20 cellular contexts compared by ENCODE assay signal in genomic region chr15:56844892-56845291, GRCh38.
A peak's percentile ranks its signal among the peaks of the same experiment; 100 is the strongest.
DNase-seq lines count a peak whose midpoint lies in the region; TF ChIP-seq lines count a peak whose summit lies in the region.
"Had no signal": no experiment of that assay in that cellular context is flagged by ENCODE, and none has a peak within 500 bp of the region (broad histone marks: within the 10 kb centered on the region; RNA-seq: fewer than 3 reads in every experiment).

No MANE protein-coding gene starts in this region.

- H3K79me2 ChIP-seq in DOHH2 (ENCODE audit: control insufficient read depth, low read length) (no peaks in the 10 kb centered on the region), trophoblast cell (ENCODE audit: control insufficient read depth, insufficient read depth, low read length, poor library complexity) (no peaks in the 10 kb centered on the region)

- no peaks in the 10 kb centered on the region for H3K27me3 ChIP-seq in DOHH2 (ENCODE audit: control insufficient read depth, low read length)
- no peaks in the 10 kb centered on the region for H3K27me3 ChIP-seq in colonic mucosa
- no peaks in the 10 kb centered on the region for H3K27me3 ChIP-seq in trophoblast cell (ENCODE audit: insufficient read depth, low read length)
- H3K27me3 ChIP-seq in left ventricle myocardium inferior (ENCODE audit: low read depth), result no peaks in the 10 kb centered on the region
- H3K27me3 ChIP-seq: BLaER1 had no signal

- peaks cover 4% of the 10 kb centered on the region for H3K36me3 Mint-ChIP-seq in progenitor cell of endocrine pancreas (ENCODE audit: insufficient read depth)

- H2BK5ac ChIP-seq in trophoblast cell (ENCODE audit: low read depth, low read length, poor library complexity), result no peak overlapping the region

- no peak overlapping the region for H3K14ac ChIP-seq in trophoblast cell (ENCODE audit: low read length)

- no peaks in the 10 kb centered on the region for H4K20me1 ChIP-seq in DOHH2 (ENCODE audit: control insufficient read depth, insufficient read depth, low read depth, low read length)
- H4K20me1 ChIP-seq: BLaER1 had no signal

- no peak overlapping the region for H3K4ac ChIP-seq in trophoblast cell (ENCODE audit: low read depth, low read length)

- peaks cover 29% of the 10 kb centered on the region for H3K4me1 ChIP-seq in DOHH2 (ENCODE audit: control insufficient read depth, low read length)
- H3K4me1 ChIP-seq in colonic mucosa, result no peaks in the 10 kb centered on the region
- H3K4me1 ChIP-seq in trophoblast cell (ENCODE audit: control insufficient read depth in 1 of 2, insufficient read depth in 2 of 2, low read length in 2 of 2), result no peaks in the 10 kb centered on the region
- H3K4me1 ChIP-seq in left ventricle myocardium inferior, result no peaks in the 10 kb centered on the region
- H3K4me1 ChIP-seq: BLaER1 had no signal

- peak overlapping the region; percentile 0 for H3K27ac Mint-ChIP-seq in progenitor cell of endocrine pancreas
- H3K27ac Mint-ChIP-seq: CD4-positive, alpha-beta memory T cell had no signal

- no peak overlapping the region for H3K18ac ChIP-seq in trophoblast cell (ENCODE audit: low read length)

- no peak overlapping the region for H2AFZ ChIP-seq in trophoblast cell (ENCODE audit: insufficient read depth, low read length, poor library complexity)

- no peak for TF ChIP-seq CTCF in DOHH2 (IDR thresholded peaks at IDR 0.05; ENCODE audit: low read depth, low read length, poor library complexity, severe bottlenecking)
- no peak for TF ChIP-seq CTCF in colonic mucosa (IDR thresholded peaks at IDR 0.05)
- no peak for TF ChIP-seq CTCF in progenitor cell of endocrine pancreas (IDR thresholded peaks at IDR 0.05; ENCODE audit: unreplicated experiment)
- TF ChIP-seq CTCF in left ventricle myocardium inferior (IDR thresholded peaks at IDR 0.05; ENCODE audit: borderline replicate concordance), result no peak

- DNase-seq in NCI-H69 (lab: John Stamatoyannopoulos, UW), result peak; percentile 5
- no peak for DNase-seq in colonic mucosa
- no peak for DNase-seq in progenitor cell of endocrine pancreas (ENCODE audit: low spot score, unreplicated experiment)
- no peak for DNase-seq in trophoblast cell
- DNase-seq in left ventricle myocardium inferior, result no peak
- no peak for DNase-seq in kidney glomerular epithelial cell (lab: John Stamatoyannopoulos, UW)
- DNase-seq: CD4-positive, alpha-beta memory T cell; DMS153; IMR-90; Kasumi-1; NCI-H1105; NCI-H2081; NCI-H2171 treated with DMSO at 0.1 percent for 48 hours; NCI-H446 treated with DMSO at 0.1 percent for 48 hours; NCI-H774; PC-3 had no signal

- H3K9me3 Mint-ChIP-seq in progenitor cell of endocrine pancreas (ENCODE audit: low read depth), result peaks cover 13% of the 10 kb centered on the region

- H3K23ac ChIP-seq in trophoblast cell (ENCODE audit: low read length), result no peak overlapping the region

- H4K12ac ChIP-seq in trophoblast cell (ENCODE audit: low read depth, low read length), result no peak overlapping the region

- no peaks in the 10 kb centered on the region for H3F3A ChIP-seq in DOHH2 (ENCODE audit: control insufficient read depth, insufficient read depth)

- H4K8ac ChIP-seq in trophoblast cell (ENCODE audit: low read depth, low read length), result no peak overlapping the region

- no peak overlapping the region for H3K4me3 Mint-ChIP-seq in progenitor cell of endocrine pancreas (ENCODE audit: low read depth)
- H3K4me3 Mint-ChIP-seq: CD4-positive, alpha-beta memory T cell had no signal

- H3K9me2 ChIP-seq in DOHH2 (replicated peaks; ENCODE audit: control insufficient read depth, low read length), result no peaks in the 10 kb centered on the region

- H3K9me3 ChIP-seq in DOHH2 (ENCODE audit: control insufficient read depth, insufficient read depth, low read length) (peaks cover 13% of the 10 kb centered on the region; the same call in 1 of the 2 replicates), colonic mucosa (no peaks in the 10 kb centered on the region), trophoblast cell (ENCODE audit: insufficient read depth, low read depth, low read length) (no peaks in the 10 kb centered on the region), left ventricle myocardium inferior (replicated peaks) (no peaks in the 10 kb centered on the region)
- H3K9me3 ChIP-seq: BLaER1 had no signal

- H3K36me3 ChIP-seq in DOHH2 (ENCODE audit: control insufficient read depth, low read length), result peaks cover under 1% of the 10 kb centered on the region
- no peaks in the 10 kb centered on the region for H3K36me3 ChIP-seq in colonic mucosa
- no peaks in the 10 kb centered on the region for H3K36me3 ChIP-seq in trophoblast cell (ENCODE audit: control insufficient read depth in 1 of 2, insufficient read depth in 2 of 2, low read length in 2 of 2)
- H3K36me3 ChIP-seq in left ventricle myocardium inferior, result peaks cover 10% of the 10 kb centered on the region
- H3K36me3 ChIP-seq: BLaER1 had no signal

- peak overlapping the region; percentile 62 for H3K4me2 ChIP-seq in DOHH2 (ENCODE audit: low read length)
- H3K4me2 ChIP-seq in trophoblast cell (ENCODE audit: low read length), result no peak overlapping the region
- H3K4me2 ChIP-seq: BLaER1 had no signal

- no peak overlapping the region for H2AK5ac ChIP-seq in trophoblast cell (ENCODE audit: low read length)

- H2BK12ac ChIP-seq in trophoblast cell (ENCODE audit: low read length), result no peak overlapping the region

- H3K9ac ChIP-seq in colonic mucosa (ENCODE audit: low read depth in 2 of 2, low read length in 2 of 2), result no peak overlapping the region
- no peak overlapping the region for H3K9ac ChIP-seq in trophoblast cell (ENCODE audit: low read length)
- H3K9ac ChIP-seq: BLaER1 had no signal

- no peak overlapping the region for H4K91ac ChIP-seq in trophoblast cell (ENCODE audit: low read depth, low read length)

- intact Hi-C loops in colonic mucosa (cut with DNase I), result no loop called here
- intact Hi-C loops in left ventricle myocardium inferior (cut with micrococcal nuclease), result no loop called here

- H3K4me1 Mint-ChIP-seq in progenitor cell of endocrine pancreas (ENCODE audit: low read depth), result peaks cover 7% of the 10 kb centered on the region

- no peak overlapping the region for H2BK120ac ChIP-seq in trophoblast cell (ENCODE audit: insufficient read depth, low read length, poor library complexity)

- H3K79me1 ChIP-seq in trophoblast cell (ENCODE audit: low read length), result no peaks in the 10 kb centered on the region

- H3K27ac ChIP-seq in DOHH2 (ENCODE audit: low read depth, low read length) (0 out of 2 replicates have a peak overlapping the region, but pooled peaks have one; percentile 7), colonic mucosa (peak overlapping the region; percentile 56), trophoblast cell (ENCODE audit: low read depth, low read length) (no peak overlapping the region), left ventricle myocardium inferior (replicated peaks) (no peak overlapping the region)
- H3K27ac ChIP-seq: BLaER1, HL-60, RWPE1 had no signal

- H3K4me3 ChIP-seq in DOHH2 (ENCODE audit: low read length) (peak overlapping the region; percentile 33), colonic mucosa (no peak overlapping the region), trophoblast cell (ENCODE audit: low read depth, low read length) (no peak overlapping the region), left ventricle myocardium inferior (no peak overlapping the region)
- H3K4me3 ChIP-seq: BLaER1 had no signal

- H3K27me3 Mint-ChIP-seq in progenitor cell of endocrine pancreas, result no peaks in the 10 kb centered on the region
- H3K27me3 Mint-ChIP-seq: CD4-positive, alpha-beta memory T cell had no signal

Comparison
In these comparisons a context has a peak if more than half of its experiments do, and no peak if none do; other contexts are left out.
1. H3K27ac ChIP-seq: peak in DOHH2 (single experiment) and colonic mucosa (single experiment); none in trophoblast cell (single experiment) and left ventricle myocardium inferior (single experiment).